ENCODE assay signal across 22 cellular contexts in genomic region chr10:13939391-13939790, GRCh38.
A peak's percentile ranks its signal among the peaks of the same experiment; 100 is the strongest.
DNase-seq lines count a peak whose midpoint lies in the region; TF ChIP-seq lines count a peak whose summit lies in the region.
"Had no signal": no experiment of that assay in that cellular context is flagged by ENCODE, and none has a peak within 500 bp of the region (broad histone marks: within the 10 kb centered on the region; RNA-seq: fewer than 3 reads in every experiment).

No MANE protein-coding gene starts in this region.

- H3K23me2 ChIP-seq in H9 (ENCODE audit: insufficient read length, low read depth, low read length, poor library complexity, severe bottlenecking), result no peaks in the 10 kb centered on the region

- no peak overlapping the region for H2AK5ac ChIP-seq in H9 (ENCODE audit: insufficient read length, low read length)

- H4K20me1 ChIP-seq in H9 (ENCODE audit: control insufficient read depth, insufficient read depth, insufficient read length), result peaks cover 2% of the 10 kb centered on the region

- H3K4ac ChIP-seq in H9 (ENCODE audit: low read depth, low read length), result no peak overlapping the region

- no peaks in the 10 kb centered on the region for H3K4me1 ChIP-seq in spleen
- H3K4me1 ChIP-seq in H9 (ENCODE audit: insufficient read depth, low read length), result peaks cover 2% of the 10 kb centered on the region; the same call in 1 of the 2 replicates
- H3K4me1 ChIP-seq: lower lobe of right lung had no signal

- peak overlapping the region in 6 of 8 donors; percentile 36 to 67 (median 54) for H3K27ac ChIP-seq in spleen
- no peak overlapping the region for H3K27ac ChIP-seq in H9 (ENCODE audit: insufficient read length, low read depth, low read length)
- H3K27ac ChIP-seq: lower lobe of right lung, RWPE1, suprapubic skin had no signal

- no peaks in the 10 kb centered on the region for H3K36me3 ChIP-seq in spleen
- H3K36me3 ChIP-seq: lower lobe of right lung, suprapubic skin had no signal

- H3K27me3 Mint-ChIP-seq in endothelial cell (ENCODE audit: unreplicated experiment), result peaks cover 5% of the 10 kb centered on the region
- H3K27me3 Mint-ChIP-seq in H9 (ENCODE audit: low read depth), result peaks cover 2% of the 10 kb centered on the region; the same call in 1 of the 2 replicates
- H3K27me3 Mint-ChIP-seq: activated CD8-positive, alpha-beta T cell treated with anti-CD3 and anti-CD28 coated beads for 36 hours had no signal

- no peak overlapping the region for H3K27ac Mint-ChIP-seq in endothelial cell (ENCODE audit: unreplicated experiment)
- H3K27ac Mint-ChIP-seq in H9, result no peak overlapping the region
- H3K27ac Mint-ChIP-seq: activated CD8-positive, alpha-beta T cell treated with anti-CD3 and anti-CD28 coated beads for 36 hours; stimulated activated effector memory CD8-positive, alpha-beta T cell treated with anti-CD3 and anti-CD28 coated beads, Interleukin-12 subunit alpha, Interleukin-12 subunit beta, amount 100 ng/mL, for 72 hours had no signal

- H3K23ac ChIP-seq in H9 (ENCODE audit: insufficient read length, low read depth, low read length), result no peak overlapping the region

- no peak overlapping the region for H2BK15ac ChIP-seq in H9 (ENCODE audit: low read depth, low read length)

- H4K8ac ChIP-seq in H9 (replicated peaks; ENCODE audit: insufficient read length, low read depth, low read length), result no peak overlapping the region

- H3K9me3 Mint-ChIP-seq in endothelial cell (ENCODE audit: unreplicated experiment), result no peaks in the 10 kb centered on the region
- H3K9me3 Mint-ChIP-seq in H9, result peaks cover 10 to 11% of the 10 kb centered on the region in 2 experiments

- H2BK12ac ChIP-seq in H9 (ENCODE audit: insufficient read length, low read depth, low read length), result no peak overlapping the region

- no peaks in the 10 kb centered on the region; the same call in 1 of the 2 replicates for H3K79me2 ChIP-seq in H9 (ENCODE audit: insufficient read depth, low read length)

- no peak overlapping the region for H2BK20ac ChIP-seq in H9 (ENCODE audit: low read depth, low read length, poor library complexity, severe bottlenecking)

- H3K56ac ChIP-seq in H9 (ENCODE audit: insufficient read length, low read depth, low read length), result no peak overlapping the region

- no peak overlapping the region for H3K18ac ChIP-seq in H9 (ENCODE audit: insufficient read length, low read depth, low read length)

- H3K9me3 ChIP-seq in spleen, result no peaks in the 10 kb centered on the region
- H3K9me3 ChIP-seq in H9 (ENCODE audit: control insufficient read depth, low read depth, low read length), result no peaks in the 10 kb centered on the region
- H3K9me3 ChIP-seq: lower lobe of right lung, suprapubic skin had no signal

- H3K4me1 Mint-ChIP-seq in endothelial cell (ENCODE audit: unreplicated experiment) (no peaks in the 10 kb centered on the region), H9 (peaks cover 7 to 14% of the 10 kb centered on the region in 2 experiments)
- H3K4me1 Mint-ChIP-seq: stimulated activated effector memory CD8-positive, alpha-beta T cell treated with anti-CD3 and anti-CD28 coated beads, Interleukin-12 subunit alpha, Interleukin-12 subunit beta, amount 100 ng/mL, for 72 hours had no signal

- H3K9ac ChIP-seq in H9 (ENCODE audit: extremely low read depth, insufficient read length, low read length), result no peak overlapping the region

- intact Hi-C loops in spleen (cut with DNase I; ENCODE audit: low total_unique reads), result no loop called here

- TF ChIP-seq CTCF in fibroblast of mammary gland (conservative IDR thresholded peaks at IDR 0.05; ENCODE audit: control insufficient read depth, insufficient read depth, low read depth, low read length) (no peak), spleen (IDR thresholded peaks at IDR 0.05 in 8 of 11, conservative IDR thresholded peaks at IDR 0.05 in 3 of 11) (no peak), endothelial cell (IDR thresholded peaks at IDR 0.05; ENCODE audit: unreplicated experiment) (no peak), H9 (conservative IDR thresholded peaks at IDR 0.05) (no peak)

- no peak overlapping the region for H3K4me3 Mint-ChIP-seq in endothelial cell (ENCODE audit: unreplicated experiment)
- H3K4me3 Mint-ChIP-seq in H9, result no peak overlapping the region
- H3K4me3 Mint-ChIP-seq: activated CD8-positive, alpha-beta T cell treated with anti-CD3 and anti-CD28 coated beads for 36 hours; stimulated activated effector memory CD8-positive, alpha-beta T cell treated with anti-CD3 and anti-CD28 coated beads, Interleukin-12 subunit alpha, Interleukin-12 subunit beta, amount 100 ng/mL, for 72 hours had no signal

- H4K91ac ChIP-seq in H9 (ENCODE audit: insufficient read length, low read depth, low read length), result no peak overlapping the region

- H3K27me3 ChIP-seq in spleen (replicated peaks in 1 of 7) (no peaks in the 10 kb centered on the region), H9 (ENCODE audit: insufficient read depth, low read length) (no peaks in the 10 kb centered on the region)
- H3K27me3 ChIP-seq: suprapubic skin had no signal

- no peak overlapping the region for H3K4me2 ChIP-seq in H9 (ENCODE audit: insufficient read depth, insufficient read length, low read length)

- H4K5ac ChIP-seq in H9 (ENCODE audit: insufficient read length, low read depth, low read length), result no peak overlapping the region

- no peaks in the 10 kb centered on the region for H3K79me1 ChIP-seq in H9 (ENCODE audit: insufficient read depth, low read depth, low read length, poor library complexity, severe bottlenecking)

- peaks cover 7% of the 10 kb centered on the region for H3K36me3 Mint-ChIP-seq in endothelial cell (ENCODE audit: low read depth, unreplicated experiment)
- H3K36me3 Mint-ChIP-seq in H9 (ENCODE audit: insufficient read depth in 1 of 3, low read depth in 3 of 3), result peaks cover 5 to 14% (median 7%) of the 10 kb centered on the region in 3 experiments; a peak in 6 of 7 replicates
- H3K36me3 Mint-ChIP-seq: stimulated activated effector memory CD8-positive, alpha-beta T cell treated with anti-CD3 and anti-CD28 coated beads, Interleukin-12 subunit alpha, Interleukin-12 subunit beta, amount 100 ng/mL, for 72 hours had no signal

- no peak overlapping the region for H3T11ph ChIP-seq in H9 (ENCODE audit: low read length)

- no peak for TF ChIP-seq POLR2A in spleen (IDR thresholded peaks at IDR 0.05)

- H2AFZ ChIP-seq in H9 (ENCODE audit: low read length), result no peak overlapping the region

- H3K4me3 ChIP-seq in fibroblast of mammary gland (ENCODE audit: control insufficient read depth, low read depth, low read length) (no peak overlapping the region), spleen (no peak overlapping the region)
- H3K4me3 ChIP-seq: lower lobe of right lung, suprapubic skin had no signal

- no peak overlapping the region for H2BK5ac ChIP-seq in H9 (ENCODE audit: insufficient read length, low read length)

- H2BK120ac ChIP-seq in H9 (ENCODE audit: low read depth, low read length, poor library complexity, severe bottlenecking), result no peak overlapping the region

- no peak overlapping the region for H3K14ac ChIP-seq in H9 (ENCODE audit: insufficient read depth, low read length)

- DNase-seq in EH (ENCODE audit: low read depth) (peak; percentile 94), amniotic stem cell (lab: John Stamatoyannopoulos, UW) (peak; percentile 3), fibroblast of mammary gland (ENCODE audit: low read depth) (peak; percentile 30), spleen (no peak), endothelial cell (ENCODE audit: low spot score) (no peak), H9 (no peak)
- DNase-seq in stimulated activated CD4-positive, alpha-beta T cell treated with anti-CD3 and anti-CD28 coated beads, Interleukin-2, amount 100 ng/mL, for 24 hours, result no peak
- DNase-seq: activated CD4-positive, CD25-positive, alpha-beta regulatory T cell; activated CD8-positive, alpha-beta T cell treated with anti-CD3 and anti-CD28 coated beads for 36 hours; amygdala; cerebellar nuclear complex; DMS79; H7; hypothalamus; lower lobe of right lung; NCI-H1417; NCI-H526; nucleus accumbens; retina had no signal

Comparison
In these comparisons a context has a peak if more than half of its experiments do, and no peak if none do; other contexts are left out.
1. DNase-seq: peak in EH (single experiment), amniotic stem cell (single experiment) and fibroblast of mammary gland (single experiment); none in spleen (single experiment), stimulated activated CD4-positive, alpha-beta T cell treated with anti-CD3 and anti-CD28 coated beads, Interleukin-2, amount 100 ng/mL, for 24 hours (0 of 2), endothelial cell (single experiment) and H9 (single experiment).